2 cellular contexts compared by ENCODE assay signal in the genomic region with DNA sequence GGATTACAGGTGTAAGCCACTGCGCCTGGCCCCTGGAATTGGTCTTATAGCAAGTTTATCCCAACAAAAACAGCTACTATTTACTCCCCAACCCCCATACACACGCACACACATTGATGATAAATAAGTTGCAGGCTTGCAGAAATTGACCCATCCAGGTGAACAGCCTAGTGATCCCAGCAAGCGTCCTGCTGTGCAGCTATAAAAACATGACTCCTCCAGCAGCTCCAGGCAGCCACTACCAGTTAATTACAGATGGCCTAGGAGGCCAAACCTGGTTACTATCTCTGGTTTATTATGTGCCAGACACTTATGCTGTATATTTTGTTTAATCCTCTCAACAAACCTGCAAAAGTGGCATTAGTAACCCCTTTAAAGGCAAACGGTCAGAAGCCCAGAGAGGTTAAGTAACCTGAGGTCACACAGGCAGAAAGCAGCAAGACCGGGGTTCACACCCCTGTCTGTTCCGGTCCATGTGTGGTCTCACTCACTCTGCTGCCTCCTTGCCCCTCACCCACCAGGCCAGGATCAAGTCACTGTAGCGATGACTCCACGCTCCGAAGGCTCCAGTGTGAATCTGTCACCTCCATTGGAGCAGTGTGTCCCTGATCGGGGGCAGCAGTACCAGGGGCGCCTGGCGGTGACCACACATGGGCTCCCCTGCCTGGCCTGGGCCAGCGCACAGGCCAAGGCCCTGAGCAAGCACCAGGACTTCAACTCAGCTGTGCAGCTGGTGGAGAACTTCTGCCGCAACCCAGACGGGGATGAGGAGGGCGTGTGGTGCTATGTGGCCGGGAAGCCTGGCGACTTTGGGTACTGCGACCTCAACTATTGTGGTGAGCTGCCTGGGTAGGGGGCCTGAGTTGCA.
TF ChIP-seq lines count a peak whose summit lies in the region.

No MANE protein-coding gene starts in this region.

TF ChIP-seq in WTC11, 78 proteins besides CTCF, POLR2A, EP300 and RAD21:
- TF ChIP-seq, protein P1, sequence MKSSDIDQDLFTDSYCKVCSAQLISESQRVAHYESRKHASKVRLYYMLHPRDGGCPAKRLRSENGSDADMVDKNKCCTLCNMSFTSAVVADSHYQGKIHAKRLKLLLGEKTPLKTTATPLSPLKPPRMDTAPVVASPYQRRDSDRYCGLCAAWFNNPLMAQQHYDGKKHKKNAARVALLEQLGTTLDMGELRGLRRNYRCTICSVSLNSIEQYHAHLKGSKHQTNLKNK (CRISPR knock-in tag; IDR thresholded peaks at IDR 0.05): no peak
- TF ChIP-seq, protein P2, sequence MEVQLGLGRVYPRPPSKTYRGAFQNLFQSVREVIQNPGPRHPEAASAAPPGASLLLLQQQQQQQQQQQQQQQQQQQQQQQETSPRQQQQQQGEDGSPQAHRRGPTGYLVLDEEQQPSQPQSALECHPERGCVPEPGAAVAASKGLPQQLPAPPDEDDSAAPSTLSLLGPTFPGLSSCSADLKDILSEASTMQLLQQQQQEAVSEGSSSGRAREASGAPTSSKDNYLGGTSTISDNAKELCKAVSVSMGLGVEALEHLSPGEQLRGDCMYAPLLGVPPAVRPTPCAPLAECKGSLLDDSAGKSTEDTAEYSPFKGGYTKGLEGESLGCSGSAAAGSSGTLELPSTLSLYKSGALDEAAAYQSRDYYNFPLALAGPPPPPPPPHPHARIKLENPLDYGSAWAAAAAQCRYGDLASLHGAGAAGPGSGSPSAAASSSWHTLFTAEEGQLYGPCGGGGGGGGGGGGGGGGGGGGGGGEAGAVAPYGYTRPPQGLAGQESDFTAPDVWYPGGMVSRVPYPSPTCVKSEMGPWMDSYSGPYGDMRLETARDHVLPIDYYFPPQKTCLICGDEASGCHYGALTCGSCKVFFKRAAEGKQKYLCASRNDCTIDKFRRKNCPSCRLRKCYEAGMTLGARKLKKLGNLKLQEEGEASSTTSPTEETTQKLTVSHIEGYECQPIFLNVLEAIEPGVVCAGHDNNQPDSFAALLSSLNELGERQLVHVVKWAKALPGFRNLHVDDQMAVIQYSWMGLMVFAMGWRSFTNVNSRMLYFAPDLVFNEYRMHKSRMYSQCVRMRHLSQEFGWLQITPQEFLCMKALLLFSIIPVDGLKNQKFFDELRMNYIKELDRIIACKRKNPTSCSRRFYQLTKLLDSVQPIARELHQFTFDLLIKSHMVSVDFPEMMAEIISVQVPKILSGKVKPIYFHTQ (CRISPR knock-in tag; IDR thresholded peaks at IDR 0.05): no peak
- no peak for TF ChIP-seq KAT7 (CRISPR knock-in tag; IDR thresholded peaks at IDR 0.05; ENCODE audit: borderline replicate concordance)
- TF ChIP-seq IRF2 (CRISPR knock-in tag; IDR thresholded peaks at IDR 0.05; ENCODE audit: borderline replicate concordance, low read depth): no peak
- no peak for TF ChIP-seq GABPB1 (CRISPR knock-in tag; IDR thresholded peaks at IDR 0.05)
- TF ChIP-seq, protein P3, sequence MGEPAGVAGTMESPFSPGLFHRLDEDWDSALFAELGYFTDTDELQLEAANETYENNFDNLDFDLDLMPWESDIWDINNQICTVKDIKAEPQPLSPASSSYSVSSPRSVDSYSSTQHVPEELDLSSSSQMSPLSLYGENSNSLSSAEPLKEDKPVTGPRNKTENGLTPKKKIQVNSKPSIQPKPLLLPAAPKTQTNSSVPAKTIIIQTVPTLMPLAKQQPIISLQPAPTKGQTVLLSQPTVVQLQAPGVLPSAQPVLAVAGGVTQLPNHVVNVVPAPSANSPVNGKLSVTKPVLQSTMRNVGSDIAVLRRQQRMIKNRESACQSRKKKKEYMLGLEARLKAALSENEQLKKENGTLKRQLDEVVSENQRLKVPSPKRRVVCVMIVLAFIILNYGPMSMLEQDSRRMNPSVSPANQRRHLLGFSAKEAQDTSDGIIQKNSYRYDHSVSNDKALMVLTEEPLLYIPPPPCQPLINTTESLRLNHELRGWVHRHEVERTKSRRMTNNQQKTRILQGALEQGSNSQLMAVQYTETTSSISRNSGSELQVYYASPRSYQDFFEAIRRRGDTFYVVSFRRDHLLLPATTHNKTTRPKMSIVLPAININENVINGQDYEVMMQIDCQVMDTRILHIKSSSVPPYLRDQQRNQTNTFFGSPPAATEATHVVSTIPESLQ (CRISPR knock-in tag; IDR thresholded peaks at IDR 0.05): no peak
- TF ChIP-seq, protein P4, sequence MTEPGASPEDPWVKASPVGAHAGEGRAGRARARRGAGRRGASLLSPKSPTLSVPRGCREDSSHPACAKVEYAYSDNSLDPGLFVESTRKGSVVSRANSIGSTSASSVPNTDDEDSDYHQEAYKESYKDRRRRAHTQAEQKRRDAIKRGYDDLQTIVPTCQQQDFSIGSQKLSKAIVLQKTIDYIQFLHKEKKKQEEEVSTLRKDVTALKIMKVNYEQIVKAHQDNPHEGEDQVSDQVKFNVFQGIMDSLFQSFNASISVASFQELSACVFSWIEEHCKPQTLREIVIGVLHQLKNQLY (CRISPR knock-in tag; IDR thresholded peaks at IDR 0.05): no peak
TF ChIP-seq in WTC11: peak in this region for 0.

TF ChIP-seq in HepG2, 621 proteins besides CTCF, POLR2A, EP300 and RAD21 (continues in another document):
- TF ChIP-seq RFXAP (CRISPR knock-in tag; IDR thresholded peaks at IDR 0.05; ENCODE audit: borderline replicate concordance): no peak
- no peak for TF ChIP-seq KMT2A (CRISPR knock-in tag; IDR thresholded peaks at IDR 0.05)
- no peak for TF ChIP-seq CENPX (CRISPR knock-in tag; IDR thresholded peaks at IDR 0.05)
- TF ChIP-seq GFI1 (CRISPR knock-in tag; IDR thresholded peaks at IDR 0.05; ENCODE audit: borderline replicate concordance): no peak
- no peak for TF ChIP-seq TBX2 (CRISPR knock-in tag; IDR thresholded peaks at IDR 0.05; ENCODE audit: borderline replicate concordance)
- no peak for TF ChIP-seq KDM5B (CRISPR knock-in tag; IDR thresholded peaks at IDR 0.05; ENCODE audit: borderline replicate concordance)
- no peak for TF ChIP-seq ZNF138 (CRISPR knock-in tag; IDR thresholded peaks at IDR 0.05; ENCODE audit: low read depth)
- TF ChIP-seq ZNF441 (CRISPR knock-in tag; IDR thresholded peaks at IDR 0.05; ENCODE audit: borderline replicate concordance): no peak
- TF ChIP-seq, protein P5, sequence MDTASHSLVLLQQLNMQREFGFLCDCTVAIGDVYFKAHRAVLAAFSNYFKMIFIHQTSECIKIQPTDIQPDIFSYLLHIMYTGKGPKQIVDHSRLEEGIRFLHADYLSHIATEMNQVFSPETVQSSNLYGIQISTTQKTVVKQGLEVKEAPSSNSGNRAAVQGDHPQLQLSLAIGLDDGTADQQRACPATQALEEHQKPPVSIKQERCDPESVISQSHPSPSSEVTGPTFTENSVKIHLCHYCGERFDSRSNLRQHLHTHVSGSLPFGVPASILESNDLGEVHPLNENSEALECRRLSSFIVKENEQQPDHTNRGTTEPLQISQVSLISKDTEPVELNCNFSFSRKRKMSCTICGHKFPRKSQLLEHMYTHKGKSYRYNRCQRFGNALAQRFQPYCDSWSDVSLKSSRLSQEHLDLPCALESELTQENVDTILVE (CRISPR knock-in tag; IDR thresholded peaks at IDR 0.05): no peak
- TF ChIP-seq FOXC1 (CRISPR knock-in tag; IDR thresholded peaks at IDR 0.05; ENCODE audit: borderline replicate concordance): 0 out of 2 replicates have a peak, but pooled peaks have one; percentile 21
- TF ChIP-seq NAIF1 (CRISPR knock-in tag; IDR thresholded peaks at IDR 0.05; ENCODE audit: borderline replicate concordance): no peak
- peak; percentile 54; the same call in 1 of the 2 replicates for TF ChIP-seq NRL (CRISPR knock-in tag; IDR thresholded peaks at IDR 0.05; ENCODE audit: borderline replicate concordance)
- no peak for TF ChIP-seq ZBTB7B (CRISPR knock-in tag; IDR thresholded peaks at IDR 0.05)
- TF ChIP-seq RBFOX2 (IDR thresholded peaks at IDR 0.05; ENCODE audit: low read depth, low read length): peak; percentile 75
- TF ChIP-seq ZSCAN31 (CRISPR knock-in tag; IDR thresholded peaks at IDR 0.05; ENCODE audit: low read depth): no peak
- TF ChIP-seq, protein P6, sequence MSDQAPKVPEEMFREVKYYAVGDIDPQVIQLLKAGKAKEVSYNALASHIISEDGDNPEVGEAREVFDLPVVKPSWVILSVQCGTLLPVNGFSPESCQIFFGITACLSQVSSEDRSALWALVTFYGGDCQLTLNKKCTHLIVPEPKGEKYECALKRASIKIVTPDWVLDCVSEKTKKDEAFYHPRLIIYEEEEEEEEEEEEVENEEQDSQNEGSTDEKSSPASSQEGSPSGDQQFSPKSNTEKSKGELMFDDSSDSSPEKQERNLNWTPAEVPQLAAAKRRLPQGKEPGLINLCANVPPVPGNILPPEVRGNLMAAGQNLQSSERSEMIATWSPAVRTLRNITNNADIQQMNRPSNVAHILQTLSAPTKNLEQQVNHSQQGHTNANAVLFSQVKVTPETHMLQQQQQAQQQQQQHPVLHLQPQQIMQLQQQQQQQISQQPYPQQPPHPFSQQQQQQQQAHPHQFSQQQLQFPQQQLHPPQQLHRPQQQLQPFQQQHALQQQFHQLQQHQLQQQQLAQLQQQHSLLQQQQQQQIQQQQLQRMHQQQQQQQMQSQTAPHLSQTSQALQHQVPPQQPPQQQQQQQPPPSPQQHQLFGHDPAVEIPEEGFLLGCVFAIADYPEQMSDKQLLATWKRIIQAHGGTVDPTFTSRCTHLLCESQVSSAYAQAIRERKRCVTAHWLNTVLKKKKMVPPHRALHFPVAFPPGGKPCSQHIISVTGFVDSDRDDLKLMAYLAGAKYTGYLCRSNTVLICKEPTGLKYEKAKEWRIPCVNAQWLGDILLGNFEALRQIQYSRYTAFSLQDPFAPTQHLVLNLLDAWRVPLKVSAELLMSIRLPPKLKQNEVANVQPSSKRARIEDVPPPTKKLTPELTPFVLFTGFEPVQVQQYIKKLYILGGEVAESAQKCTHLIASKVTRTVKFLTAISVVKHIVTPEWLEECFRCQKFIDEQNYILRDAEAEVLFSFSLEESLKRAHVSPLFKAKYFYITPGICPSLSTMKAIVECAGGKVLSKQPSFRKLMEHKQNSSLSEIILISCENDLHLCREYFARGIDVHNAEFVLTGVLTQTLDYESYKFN (CRISPR knock-in tag; conservative IDR thresholded peaks at IDR 0.05): no peak
- no peak for TF ChIP-seq ZNF777 (CRISPR knock-in tag; IDR thresholded peaks at IDR 0.05)
- TF ChIP-seq AGO2 (optimal IDR thresholded peaks at IDR 0.05; ENCODE audit: low read depth, low read length): peak; percentile 98
- TF ChIP-seq, protein P7, sequence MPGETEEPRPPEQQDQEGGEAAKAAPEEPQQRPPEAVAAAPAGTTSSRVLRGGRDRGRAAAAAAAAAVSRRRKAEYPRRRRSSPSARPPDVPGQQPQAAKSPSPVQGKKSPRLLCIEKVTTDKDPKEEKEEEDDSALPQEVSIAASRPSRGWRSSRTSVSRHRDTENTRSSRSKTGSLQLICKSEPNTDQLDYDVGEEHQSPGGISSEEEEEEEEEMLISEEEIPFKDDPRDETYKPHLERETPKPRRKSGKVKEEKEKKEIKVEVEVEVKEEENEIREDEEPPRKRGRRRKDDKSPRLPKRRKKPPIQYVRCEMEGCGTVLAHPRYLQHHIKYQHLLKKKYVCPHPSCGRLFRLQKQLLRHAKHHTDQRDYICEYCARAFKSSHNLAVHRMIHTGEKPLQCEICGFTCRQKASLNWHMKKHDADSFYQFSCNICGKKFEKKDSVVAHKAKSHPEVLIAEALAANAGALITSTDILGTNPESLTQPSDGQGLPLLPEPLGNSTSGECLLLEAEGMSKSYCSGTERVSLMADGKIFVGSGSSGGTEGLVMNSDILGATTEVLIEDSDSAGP (CRISPR knock-in tag; IDR thresholded peaks at IDR 0.05; ENCODE audit: borderline replicate concordance): no peak; the same call in 1 of the 2 replicates
- TF ChIP-seq ZNF572 (CRISPR knock-in tag; IDR thresholded peaks at IDR 0.05): no peak
- TF ChIP-seq, protein P8, sequence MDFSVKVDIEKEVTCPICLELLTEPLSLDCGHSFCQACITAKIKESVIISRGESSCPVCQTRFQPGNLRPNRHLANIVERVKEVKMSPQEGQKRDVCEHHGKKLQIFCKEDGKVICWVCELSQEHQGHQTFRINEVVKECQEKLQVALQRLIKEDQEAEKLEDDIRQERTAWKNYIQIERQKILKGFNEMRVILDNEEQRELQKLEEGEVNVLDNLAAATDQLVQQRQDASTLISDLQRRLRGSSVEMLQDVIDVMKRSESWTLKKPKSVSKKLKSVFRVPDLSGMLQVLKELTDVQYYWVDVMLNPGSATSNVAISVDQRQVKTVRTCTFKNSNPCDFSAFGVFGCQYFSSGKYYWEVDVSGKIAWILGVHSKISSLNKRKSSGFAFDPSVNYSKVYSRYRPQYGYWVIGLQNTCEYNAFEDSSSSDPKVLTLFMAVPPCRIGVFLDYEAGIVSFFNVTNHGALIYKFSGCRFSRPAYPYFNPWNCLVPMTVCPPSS (IDR thresholded peaks at IDR 0.05): no peak
- no peak for TF ChIP-seq SAFB2 (CRISPR knock-in tag; IDR thresholded peaks at IDR 0.05; ENCODE audit: borderline replicate concordance, low read depth)
- TF ChIP-seq ZNF577 (CRISPR knock-in tag; IDR thresholded peaks at IDR 0.05; ENCODE audit: borderline replicate concordance, low read depth): no peak
- no peak for TF ChIP-seq ZNF225 (CRISPR knock-in tag; IDR thresholded peaks at IDR 0.05)
- no peak for TF ChIP-seq NFYB (CRISPR knock-in tag; IDR thresholded peaks at IDR 0.05)
- no peak for TF ChIP-seq HNRNPUL1 (IDR thresholded peaks at IDR 0.05; ENCODE audit: low read depth, low read length)
- no peak for TF ChIP-seq PRPF4 (IDR thresholded peaks at IDR 0.05; ENCODE audit: low read depth, low read length, poor library complexity, severe bottlenecking)
- no peak for TF ChIP-seq ZNF562 (CRISPR knock-in tag; IDR thresholded peaks at IDR 0.05; ENCODE audit: borderline replicate concordance)
- no peak for TF ChIP-seq MYNN (CRISPR knock-in tag; IDR thresholded peaks at IDR 0.05; ENCODE audit: low read depth)
- TF ChIP-seq ATF7 (IDR thresholded peaks at IDR 0.05): no peak
- no peak for TF ChIP-seq ATF7 (CRISPR knock-in tag; IDR thresholded peaks at IDR 0.05)
- TF ChIP-seq IKZF1 (IDR thresholded peaks at IDR 0.05): no peak
- no peak for TF ChIP-seq CBX1 (IDR thresholded peaks at IDR 0.05; ENCODE audit: low read depth)
- TF ChIP-seq POLR2AphosphoS2 (IDR thresholded peaks at IDR 0.05; ENCODE audit: low read depth, low read length): no peak
- TF ChIP-seq, protein P9, sequence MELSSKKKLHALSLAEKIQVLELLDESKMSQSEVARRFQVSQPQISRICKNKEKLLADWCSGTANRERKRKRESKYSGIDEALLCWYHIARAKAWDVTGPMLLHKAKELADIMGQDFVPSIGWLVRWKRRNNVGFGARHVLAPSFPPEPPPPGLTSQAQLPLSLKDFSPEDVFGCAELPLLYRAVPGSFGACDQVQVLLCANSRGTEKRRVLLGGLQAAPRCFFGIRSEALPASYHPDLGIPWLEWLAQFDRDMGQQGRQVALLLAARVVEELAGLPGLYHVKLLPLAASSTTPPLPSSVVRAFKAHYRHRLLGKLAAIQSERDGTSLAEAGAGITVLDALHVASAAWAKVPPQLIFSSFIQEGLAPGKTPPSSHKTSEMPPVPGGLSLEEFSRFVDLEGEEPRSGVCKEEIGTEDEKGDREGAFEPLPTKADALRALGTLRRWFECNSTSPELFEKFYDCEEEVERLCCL (CRISPR knock-in tag; IDR thresholded peaks at IDR 0.05; ENCODE audit: borderline replicate concordance): no peak
